15 cellular contexts compared by ENCODE assay signal in genomic region chr10:59523843-59524242, GRCh38.
A peak's percentile ranks its signal among the peaks of the same experiment; 100 is the strongest.
DNase-seq lines count a peak whose midpoint lies in the region; ATAC-seq and TF ChIP-seq lines count a peak whose summit lies in the region.
"Had no signal": no experiment of that assay in that cellular context is flagged by ENCODE, and none has a peak within 500 bp of the region (broad histone marks: within the 10 kb centered on the region; RNA-seq: fewer than 3 reads in every experiment).

No MANE protein-coding gene starts in this region.

- H3K79me2 ChIP-seq in GM23248 (ENCODE audit: insufficient read depth) = no peaks in the 10 kb centered on the region

- no peak for TF ChIP-seq CTCF in fibroblast of pulmonary artery (IDR thresholded peaks at IDR 0.05; ENCODE audit: low read length, missing control alignments)

- H3K27me3 ChIP-seq in right cardiac atrium (ENCODE audit: control insufficient read depth, insufficient read depth) (no peaks in the 10 kb centered on the region), GM23248 (replicated peaks; ENCODE audit: insufficient read depth) (no peaks in the 10 kb centered on the region; the same call in 1 of the 2 replicates)
- H3K27me3 ChIP-seq: BE2C had no signal

- in situ Hi-C loops in GM23248 (cut with MboI) = no loop called here

- peaks cover 1% of the 10 kb centered on the region for H3K4me1 ChIP-seq in right cardiac atrium (ENCODE audit: control insufficient read depth, insufficient read depth, low read length)
- no peaks in the 10 kb centered on the region for H3K4me1 ChIP-seq in GM23248 (ENCODE audit: insufficient read depth)
- H3K4me1 ChIP-seq: Caco-2 had no signal

- intact Hi-C loops in Right ventricle myocardium superior (cut with DNase I) (no loop called here), left cardiac atrium (cut with DNase I) (no loop called here), right cardiac atrium (cut with DNase I) (no loop called here)

- DNase-seq in Right ventricle myocardium superior (no peak), left cardiac atrium (no peak), fibroblast of pulmonary artery (ENCODE audit: low read depth) (peak; percentile 50), right cardiac atrium (no peak), superior temporal gyrus (ENCODE audit: extremely low spot score) (peak; percentile 30), HT-29 (ENCODE audit: low spot score) (no peak), GM23248 (no peak)
- DNase-seq: BE2C; C1 segment of cervical spinal cord; Caco-2; CD4-positive, CD25-positive, alpha-beta regulatory T cell; DMS153; DMS79; GDM1; H9 had no signal

- no peaks in the 10 kb centered on the region for H3F3A ChIP-seq in GM23248 (ENCODE audit: insufficient read depth)

- 40% methylated on average over 6 of the region's 6 CpGs for WGBS in right cardiac atrium
- WGBS in GM23248 (ENCODE audit: low coverage in 1 of 2, low lambda C conversion rate in 2 of 2, missing lambda C conversion rate in 2 of 2), 2 experiments = 43 to 49% methylated on average over 6 of the region's 6 CpGs

- peak; percentile 69 for ATAC-seq in Right ventricle myocardium superior (ENCODE audit: poor library complexity)
- ATAC-seq in left cardiac atrium = no peak
- peak; percentile 45 to 63 for ATAC-seq in right cardiac atrium

- no peaks in the 10 kb centered on the region; the same call in 1 of the 2 replicates for H3K9me2 ChIP-seq in GM23248 (ENCODE audit: insufficient read depth)

- H3K4me3 ChIP-seq in fibroblast of pulmonary artery (replicated peaks; ENCODE audit: low read depth, low read length) (no peak overlapping the region), right cardiac atrium (ENCODE audit: low read length) (no peak overlapping the region), GM23248 (no peak overlapping the region)

- H3K9me3 ChIP-seq in right cardiac atrium (ENCODE audit: control insufficient read depth, low read length) (peaks cover 2% of the 10 kb centered on the region), GM23248 (ENCODE audit: low read depth) (no peaks in the 10 kb centered on the region)
- H3K9me3 ChIP-seq: BE2C, Caco-2 had no signal

- no peaks in the 10 kb centered on the region for H4K20me1 ChIP-seq in GM23248 (ENCODE audit: insufficient read depth)

- no peak overlapping the region for H3K4me2 ChIP-seq in GM23248 (ENCODE audit: unreplicated experiment)

- no peaks in the 10 kb centered on the region for H3K36me3 ChIP-seq in GM23248 (ENCODE audit: low read depth)
- H3K36me3 ChIP-seq: BE2C had no signal

- H3K9ac ChIP-seq in GM23248 = no peak overlapping the region

- H2AFZ ChIP-seq in GM23248 = no peak overlapping the region

- H3K27ac ChIP-seq in right cardiac atrium (ENCODE audit: low read length) (no peak overlapping the region), GM23248 (no peak overlapping the region)

Comparison
In these comparisons a context has a peak if more than half of its experiments do, and no peak if none do; other contexts are left out.
1. ATAC-seq: peak in Right ventricle myocardium superior (single experiment) and right cardiac atrium (2 of 2); none in left cardiac atrium (0 of 2).
2. DNase-seq: peak in fibroblast of pulmonary artery (single experiment) and superior temporal gyrus (single experiment); none in Right ventricle myocardium superior (single experiment), left cardiac atrium (single experiment), right cardiac atrium (0 of 3), HT-29 (single experiment) and GM23248 (single experiment).